16 cellular contexts compared by ENCODE assay signal in the genomic region with DNA sequence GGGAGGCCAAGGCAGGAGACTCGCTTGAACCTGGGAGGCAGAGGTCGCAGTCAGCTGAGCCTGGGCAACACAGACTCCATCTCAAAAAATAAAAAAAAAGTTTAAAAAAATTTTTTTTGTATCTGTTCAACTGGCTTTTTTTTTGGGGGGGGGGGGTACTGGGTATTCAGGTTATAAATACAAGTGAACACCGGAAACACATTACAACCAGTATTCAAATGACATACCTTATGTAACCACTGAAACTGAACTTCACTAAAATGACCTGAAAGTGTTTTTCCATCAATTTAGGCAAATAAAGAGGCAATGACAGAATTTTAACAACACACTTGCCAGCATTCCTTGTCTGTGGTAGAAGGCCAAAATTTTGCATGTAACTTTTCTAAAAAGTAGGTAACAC. TPM values are rescaled to one million over a fixed set of nuclear protein-coding genes. Genes with fewer than 3 reads are reported as not detected.
A peak's percentile ranks its signal among the peaks of the same experiment; 100 is the strongest.
DNase-seq lines count a peak whose midpoint lies in the region; ATAC-seq and TF ChIP-seq lines count a peak whose summit lies in the region.
"Had no signal": no experiment of that assay in that cellular context is flagged by ENCODE, and none has a peak within 500 bp of the region (broad histone marks: within the 10 kb centered on the region; RNA-seq: fewer than 3 reads in every experiment).

No MANE protein-coding gene starts in this region.

- H3K79me2 ChIP-seq in Karpas-422 (ENCODE audit: low read length) (peaks cover 98% of the 10 kb centered on the region), smooth muscle cell (ENCODE audit: low read depth) (no peaks in the 10 kb centered on the region)

- no peak overlapping the region for H2AFZ ChIP-seq in Karpas-422 (ENCODE audit: low read length)
- H2AFZ ChIP-seq in smooth muscle cell (ENCODE audit: low read depth) = no peak overlapping the region

- no peak overlapping the region for H3K9ac ChIP-seq in BLaER1 treated with 17β-estradiol and CSF1 and Interleukin-3, amounts not matched to agents 10 nM and 100 nM
- H3K9ac ChIP-seq in Karpas-422 (ENCODE audit: low read length) (no peak overlapping the region), smooth muscle cell (ENCODE audit: low read depth) (no peak overlapping the region)

- peak overlapping the region in 3 of 11 experiments; percentile 10 to 39 (median 23); a peak in 4 of 22 replicates for H3K27ac ChIP-seq in BLaER1 treated with 17β-estradiol and CSF1 and Interleukin-3, amounts not matched to agents 10 nM and 100 nM
- H3K27ac ChIP-seq in Karpas-422 (ENCODE audit: low read length) = peak overlapping the region; percentile 81
- no peak overlapping the region for H3K27ac ChIP-seq in aorta (ENCODE audit: low read depth in 1 of 2, low read length in 2 of 2)
- H3K27ac ChIP-seq in smooth muscle cell (ENCODE audit: low read depth) = no peak overlapping the region
- H3K27ac ChIP-seq: gastrocnemius medialis, transverse colon had no signal

- TF ChIP-seq CTCF in smooth muscle cell (IDR thresholded peaks at IDR 0.05; ENCODE audit: borderline replicate concordance, insufficient read depth, poor library complexity, severe bottlenecking) = no peak

- no peaks in the 10 kb centered on the region for H3K27me3 ChIP-seq in BLaER1 treated with 17β-estradiol and CSF1 and Interleukin-3, amounts not matched to agents 10 nM and 100 nM
- no peaks in the 10 kb centered on the region for H3K27me3 ChIP-seq in Karpas-422 (ENCODE audit: low read length)
- H3K27me3 ChIP-seq in aorta (ENCODE audit: control insufficient read depth in 1 of 2, insufficient read depth in 2 of 2, low read length in 1 of 2) = no peaks in the 10 kb centered on the region
- no peaks in the 10 kb centered on the region for H3K27me3 ChIP-seq in smooth muscle cell (ENCODE audit: low read depth)
- H3K27me3 ChIP-seq: gastrocnemius medialis, transverse colon had no signal

- no peaks in the 10 kb centered on the region for H3F3A ChIP-seq in smooth muscle cell (ENCODE audit: low read depth)

- H3K36me3 ChIP-seq in BLaER1 treated with 17β-estradiol and CSF1 and Interleukin-3, amounts not matched to agents 10 nM and 100 nM = peaks cover 0 to 73% (median 49%) of the 10 kb centered on the region in 11 experiments; a peak in 15 of 22 replicates
- H3K36me3 ChIP-seq in Karpas-422 (ENCODE audit: insufficient read depth, low read length) (peaks cover 7% of the 10 kb centered on the region; the same call in 1 of the 2 replicates), aorta (ENCODE audit: control insufficient read depth in 1 of 2, insufficient read depth in 2 of 2, low read length in 1 of 2) (no peaks in the 10 kb centered on the region), smooth muscle cell (ENCODE audit: low read depth) (no peaks in the 10 kb centered on the region)
- H3K36me3 ChIP-seq: gastrocnemius medialis, transverse colon had no signal

- DNase-seq in Karpas-422 (peak; percentile 74), aorta (no peak), smooth muscle cell (lab: John Stamatoyannopoulos, UW; ENCODE audit: unreplicated experiment) (no peak), cerebellar nuclear complex (lab: John Stamatoyannopoulos, UW) (no peak)
- no peak for DNase-seq in activated CD4-positive, alpha-beta T cell treated with anti-CD3 and anti-CD28 coated beads, Interleukin-2, amount 50 U/mL, for 1 hour
- DNase-seq: activated CD4-positive, CD25-positive, alpha-beta regulatory T cell; activated CD8-positive, alpha-beta memory T cell treated with anti-CD3 and anti-CD28 coated beads, Interleukin-2, amount 50 U/mL, for 4 hours; Caco-2; central memory CD4-positive, alpha-beta T cell; gastrocnemius medialis; NCI-H226; T-cell; transverse colon had no signal

- peaks cover 8 to 23% (median 16%) of the 10 kb centered on the region in 10 experiments; a peak in 17 of 20 replicates for H3K4me1 ChIP-seq in BLaER1 treated with 17β-estradiol and CSF1 and Interleukin-3, amounts not matched to agents 10 nM and 100 nM
- H3K4me1 ChIP-seq in Karpas-422 (ENCODE audit: low read length) (peaks cover 75% of the 10 kb centered on the region), aorta (ENCODE audit: control insufficient read depth in 1 of 2, insufficient read depth in 2 of 2, low read length in 2 of 2) (no peaks in the 10 kb centered on the region), smooth muscle cell (ENCODE audit: low read depth) (no peaks in the 10 kb centered on the region)
- H3K4me1 ChIP-seq: transverse colon had no signal

- H3K9me3 ChIP-seq in BLaER1 treated with 17β-estradiol and CSF1 and Interleukin-3, amounts not matched to agents 10 nM and 100 nM (replicated peaks in 1 of 11) = peaks cover 0 to 26% (median 20%) of the 10 kb centered on the region in 11 experiments; a peak in 18 of 22 replicates
- H3K9me3 ChIP-seq in Karpas-422 (ENCODE audit: low read length) (no peaks in the 10 kb centered on the region), aorta (ENCODE audit: control insufficient read depth, low read length) (no peaks in the 10 kb centered on the region), smooth muscle cell (replicated peaks; ENCODE audit: low read depth) (no peaks in the 10 kb centered on the region)
- H3K9me3 ChIP-seq: Caco-2, gastrocnemius medialis, transverse colon had no signal

- H4K20me1 ChIP-seq in BLaER1 treated with 17β-estradiol and CSF1 and Interleukin-3, amounts not matched to agents 10 nM and 100 nM = peaks cover 0 to 41% (median 4%) of the 10 kb centered on the region in 11 experiments; a peak in 7 of 22 replicates
- H4K20me1 ChIP-seq in Karpas-422 (ENCODE audit: insufficient read depth, low read depth, low read length) = no peaks in the 10 kb centered on the region
- H4K20me1 ChIP-seq in smooth muscle cell (ENCODE audit: low read depth) = peaks cover 3% of the 10 kb centered on the region

- WGBS in aorta, 2 donors = 95 to 96% methylated on average over 3 of the region's 3 CpGs
- 97% methylated on average over 3 of the region's 3 CpGs for WGBS in smooth muscle cell (ENCODE audit: low lambda C conversion rate)

- ATAC-seq in GM19035 (IDR thresholded peaks at IDR 0.05; ENCODE audit: unreplicated experiment) (peak; percentile 61), HG02759 (IDR thresholded peaks at IDR 0.05; ENCODE audit: unreplicated experiment) (peak; percentile 58), aorta (ENCODE audit: low FRiP score) (no peak)
- ATAC-seq: gastrocnemius medialis, T-cell had no signal

- intact Hi-C loops in aorta (cut with DNase I) = no loop called here

- H3K4me3 ChIP-seq in BLaER1 treated with 17β-estradiol and CSF1 and Interleukin-3, amounts not matched to agents 10 nM and 100 nM = no peak overlapping the region
- no peak overlapping the region for H3K4me3 ChIP-seq in Karpas-422 (ENCODE audit: low read length)
- H3K4me3 ChIP-seq in aorta (ENCODE audit: low read length in 2 of 2) = no peak overlapping the region
- H3K4me3 ChIP-seq in smooth muscle cell = no peak overlapping the region
- H3K4me3 ChIP-seq: gastrocnemius medialis, transverse colon had no signal

- H3K4me2 ChIP-seq in BLaER1 treated with 17β-estradiol and CSF1 and Interleukin-3, amounts not matched to agents 10 nM and 100 nM = peak overlapping the region in 9 of 11 experiments; percentile 2 to 57 (median 31); a peak in 12 of 22 replicates
- H3K4me2 ChIP-seq in Karpas-422 (ENCODE audit: low read depth, low read length, poor library complexity, severe bottlenecking) (peak overlapping the region; percentile 15), smooth muscle cell (no peak overlapping the region)

- H3K9me2 ChIP-seq in Karpas-422 (replicated peaks; ENCODE audit: insufficient read depth, low read length) = no peaks in the 10 kb centered on the region

RNA-seq across cellular contexts. Expression of gene STRBP, which starts 33.5 kb away (rescaled TPM):
- total RNA-seq in Karpas-422 (2014; rRNA removed; shearing (Covaris generic); ENCODE audit: low replicate concordance) = 129 and 137 TPM in 2 replicates
- total RNA-seq in aorta (10 to 100 TPM in 1 of 2 donors, 1 to 10 TPM in 1; 6.8 to 10.3 TPM), smooth muscle cell (7.8 and 11.9 TPM in 2 replicates)
- polyA plus RNA-seq in aorta (10 to 100 TPM in 1 of 2 donors, 1 to 10 TPM in 1; 5.4 to 27.3 TPM), smooth muscle cell (6.6 and 7.6 TPM in 2 replicates)

Comparison
In these comparisons a context has a peak if more than half of its experiments do, and no peak if none do; other contexts are left out.
1. RNA of gene STRBP, which starts 33.5 kb away (total RNA-seq): 129 to 137 TPM in Karpas-422; 7.8 to 11.9 TPM in smooth muscle cell and 6.8 to 10.3 TPM in aorta; every median in the first group is over 10 times any median in the second.